ENCODE assay signal across 9 cellular contexts in genomic region chr10:103677486-103677885, GRCh38.
DNase-seq lines count a peak whose midpoint lies in the region; ATAC-seq and TF ChIP-seq lines count a peak whose summit lies in the region.
"Had no signal": no experiment of that assay in that cellular context is flagged by ENCODE, and none has a peak within 500 bp of the region (broad histone marks: within the 10 kb centered on the region; RNA-seq: fewer than 3 reads in every experiment).

No MANE protein-coding gene starts in this region.

- H3K27me3 Mint-ChIP-seq in activated naive CD8-positive, alpha-beta T cell treated with anti-CD3 and anti-CD28 coated beads for 36 hours: no peaks in the 10 kb centered on the region
- no peaks in the 10 kb centered on the region for H3K27me3 Mint-ChIP-seq in stimulated activated naive CD8-positive, alpha-beta T cell treated with anti-CD3 and anti-CD28 coated beads, Interleukin-15, amount 100 ng/mL, for 72 hours

- no peaks in the 10 kb centered on the region for H3K9me3 Mint-ChIP-seq in activated naive CD8-positive, alpha-beta T cell treated with anti-CD3 and anti-CD28 coated beads for 36 hours
- H3K9me3 Mint-ChIP-seq in stimulated activated naive CD8-positive, alpha-beta T cell treated with anti-CD3 and anti-CD28 coated beads, Interleukin-15, amount 100 ng/mL, for 72 hours: no peaks in the 10 kb centered on the region

- TF ChIP-seq RAD21 in SK-N-SH (IDR thresholded peaks at IDR 0.05; ENCODE audit: low read length): no peak

- H3K27me3 ChIP-seq in SK-N-SH (ENCODE audit: insufficient read depth) (no peaks in the 10 kb centered on the region), hepatocyte (no peaks in the 10 kb centered on the region), aorta (ENCODE audit: control insufficient read depth in 1 of 2, insufficient read depth in 2 of 2, low read length in 1 of 2) (no peaks in the 10 kb centered on the region)

- no peak for TF ChIP-seq EP300 in SK-N-SH (IDR thresholded peaks at IDR 0.05; ENCODE audit: borderline replicate concordance in 1 of 2, low read depth in 1 of 2, low read length in 1 of 2)

- H3K4me1 ChIP-seq in SK-N-SH (ENCODE audit: control insufficient read depth in 1 of 2, insufficient read depth in 2 of 2, low read depth in 1 of 2, low read length in 1 of 2): peaks cover 0 to 22% of the 10 kb centered on the region in 2 experiments; a peak in 1 of 4 replicates
- peaks cover 21% of the 10 kb centered on the region for H3K4me1 ChIP-seq in hepatocyte (ENCODE audit: insufficient read depth)
- H3K4me1 ChIP-seq in aorta (ENCODE audit: control insufficient read depth in 1 of 2, insufficient read depth in 2 of 2, low read length in 2 of 2): no peaks in the 10 kb centered on the region

- H3K27ac Mint-ChIP-seq in activated naive CD8-positive, alpha-beta T cell treated with anti-CD3 and anti-CD28 coated beads for 36 hours: peak overlapping the region; percentile 86
- peak overlapping the region in 1 of 2 donors; percentile 92 for H3K27ac Mint-ChIP-seq in stimulated activated naive CD8-positive, alpha-beta T cell treated with anti-CD3 and anti-CD28 coated beads, Interleukin-15, amount 100 ng/mL, for 72 hours

- H3K9ac ChIP-seq in SK-N-SH: no peak overlapping the region; the same call in 1 of the 2 replicates

- H3K79me2 ChIP-seq in SK-N-SH (ENCODE audit: insufficient read depth): no peaks in the 10 kb centered on the region
- peaks cover 10% of the 10 kb centered on the region for H3K79me2 ChIP-seq in hepatocyte

- H2AFZ ChIP-seq in SK-N-SH (ENCODE audit: low read depth) (no peak overlapping the region), hepatocyte (no peak overlapping the region)

- CTCF ChIA-PET in SK-N-SH (lab: Yijun Ruan, JAX): interaction anchor here (1.0 kb wide), 1 partner anchor 28 kb away, joined by 3 read pairs; no protein-coding TSS in a partner anchor

- TF ChIP-seq CTCF in SK-N-SH (IDR thresholded peaks at IDR 0.05) (no peak), hepatocyte (IDR thresholded peaks at IDR 0.05; ENCODE audit: poor library complexity) (no peak)

- H3F3A ChIP-seq in SK-N-SH (replicated peaks; ENCODE audit: insufficient read depth): peaks cover 7% of the 10 kb centered on the region

- no peaks in the 10 kb centered on the region for H3K36me3 ChIP-seq in SK-N-SH (replicated peaks in 1 of 2; ENCODE audit: control insufficient read depth in 1 of 2, insufficient read depth in 2 of 2, low read length in 1 of 2)
- H3K36me3 ChIP-seq in hepatocyte (replicated peaks; ENCODE audit: insufficient read depth, low read depth): no peaks in the 10 kb centered on the region
- no peaks in the 10 kb centered on the region for H3K36me3 ChIP-seq in aorta (ENCODE audit: control insufficient read depth in 1 of 2, insufficient read depth in 2 of 2, low read length in 1 of 2)

- no peak for ATAC-seq in SK-N-SH treated with all-trans-retinoic acid at 6 μM for 48 hours
- no peak for ATAC-seq in stimulated activated naive CD8-positive, alpha-beta T cell treated with anti-CD3 and anti-CD28 coated beads, Interleukin-15, amount 100 ng/mL, for 72 hours
- ATAC-seq in aorta (ENCODE audit: low FRiP score): no peak
- no peak for ATAC-seq in GM21447 (IDR thresholded peaks at IDR 0.05; ENCODE audit: unreplicated experiment)

- intact Hi-C loops in aorta (cut with DNase I): no loop called here

- peak overlapping the region; percentile 82 for H3K4me3 Mint-ChIP-seq in activated naive CD8-positive, alpha-beta T cell treated with anti-CD3 and anti-CD28 coated beads for 36 hours
- peak overlapping the region; percentile 81 to 87 for H3K4me3 Mint-ChIP-seq in stimulated activated naive CD8-positive, alpha-beta T cell treated with anti-CD3 and anti-CD28 coated beads, Interleukin-15, amount 100 ng/mL, for 72 hours

- H3K4me1 Mint-ChIP-seq in activated naive CD8-positive, alpha-beta T cell treated with anti-CD3 and anti-CD28 coated beads for 36 hours: peaks cover 20% of the 10 kb centered on the region
- peaks cover 21% of the 10 kb centered on the region for H3K4me1 Mint-ChIP-seq in stimulated activated naive CD8-positive, alpha-beta T cell treated with anti-CD3 and anti-CD28 coated beads, Interleukin-15, amount 100 ng/mL, for 72 hours

- WGBS in SK-N-SH (ENCODE audit: low lambda C conversion rate): 56% methylated on average over 4 of the region's 4 CpGs
- 64% methylated on average over 4 of the region's 4 CpGs for WGBS in hepatocyte (ENCODE audit: low lambda C conversion rate, missing lambda C conversion rate)
- WGBS in aorta, 2 donors: 59 to 68% methylated on average over 4 of the region's 4 CpGs

- H4K20me1 ChIP-seq in SK-N-SH (ENCODE audit: insufficient read depth): no peaks in the 10 kb centered on the region
- no peaks in the 10 kb centered on the region for H4K20me1 ChIP-seq in hepatocyte (ENCODE audit: insufficient read depth, poor library complexity, severe bottlenecking)

- POLR2A ChIA-PET in SK-N-SH (lab: Yijun Ruan, JAX): interaction anchor here (1.1 kb wide), 1 partner anchor 64 kb away, joined by 5 read pairs; no protein-coding TSS in a partner anchor

- no peak for DNase-seq in SK-N-SH
- no peak for DNase-seq in activated naive CD8-positive, alpha-beta T cell treated with anti-CD3 and anti-CD28 coated beads for 36 hours
- DNase-seq in hepatocyte (ENCODE audit: low spot score): no peak
- no peak for DNase-seq in stimulated activated naive CD8-positive, alpha-beta T cell treated with anti-CD3 and anti-CD28 coated beads, Interleukin-15, amount 100 ng/mL, for 72 hours
- DNase-seq in NCI-H774 (lab: John Stamatoyannopoulos, UW): no peak
- no peak for DNase-seq in aorta

- H3K9me3 ChIP-seq in SK-N-SH (no peaks in the 10 kb centered on the region), hepatocyte (ENCODE audit: low read depth) (no peaks in the 10 kb centered on the region), aorta (ENCODE audit: control insufficient read depth, low read length) (no peaks in the 10 kb centered on the region)

- no peaks in the 10 kb centered on the region for H3K9me2 ChIP-seq in SK-N-SH
- no peaks in the 10 kb centered on the region for H3K9me2 ChIP-seq in hepatocyte (replicated peaks; ENCODE audit: insufficient read depth)

- no peak overlapping the region for H3K4me2 ChIP-seq in SK-N-SH
- peak overlapping the region; percentile 68 for H3K4me2 ChIP-seq in hepatocyte

- H3K4me3 ChIP-seq in SK-N-SH (ENCODE audit: low read depth in 2 of 2, low read length in 1 of 2) (no peak overlapping the region), hepatocyte (no peak overlapping the region), aorta (ENCODE audit: low read length in 2 of 2) (no peak overlapping the region)

- no peaks in the 10 kb centered on the region for H3K36me3 Mint-ChIP-seq in activated naive CD8-positive, alpha-beta T cell treated with anti-CD3 and anti-CD28 coated beads for 36 hours

- H3K27ac ChIP-seq in SK-N-SH (ENCODE audit: low read depth in 2 of 2, low read length in 1 of 2): peak overlapping the region; percentile 70 to 77
- peak overlapping the region; percentile 97 for H3K27ac ChIP-seq in hepatocyte
- H3K27ac ChIP-seq in aorta (ENCODE audit: low read depth in 1 of 2, low read length in 2 of 2): no peak overlapping the region
- H3K27ac ChIP-seq: 22Rv1 had no signal

TF ChIP-seq in SK-N-SH, 30 proteins besides CTCF, POLR2A, EP300 and RAD21:
- TF ChIP-seq, protein P1, sequence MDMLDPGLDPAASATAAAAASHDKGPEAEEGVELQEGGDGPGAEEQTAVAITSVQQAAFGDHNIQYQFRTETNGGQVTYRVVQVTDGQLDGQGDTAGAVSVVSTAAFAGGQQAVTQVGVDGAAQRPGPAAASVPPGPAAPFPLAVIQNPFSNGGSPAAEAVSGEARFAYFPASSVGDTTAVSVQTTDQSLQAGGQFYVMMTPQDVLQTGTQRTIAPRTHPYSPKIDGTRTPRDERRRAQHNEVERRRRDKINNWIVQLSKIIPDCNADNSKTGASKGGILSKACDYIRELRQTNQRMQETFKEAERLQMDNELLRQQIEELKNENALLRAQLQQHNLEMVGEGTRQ (IDR thresholded peaks at IDR 0.05; ENCODE audit: borderline replicate concordance, low read depth, low read length): no peak
- TF ChIP-seq POLR2AphosphoS5 (IDR thresholded peaks at IDR 0.05; ENCODE audit: low read depth, low read length) (no peak), NFIC (IDR thresholded peaks at IDR 0.05; ENCODE audit: borderline replicate concordance) (no peak)

TF ChIP-seq in SK-N-SH treated with all-trans-retinoic acid at 6 μM for 48 hours, 23 proteins besides CTCF, POLR2A, EP300 and RAD21 (continues in another document):
- no peak for TF ChIP-seq ZFP30 (CRISPR knock-in tag; IDR thresholded peaks at IDR 0.05)
- TF ChIP-seq TCF4 (CRISPR knock-in tag; IDR thresholded peaks at IDR 0.05; ENCODE audit: borderline replicate concordance): no peak
- TF ChIP-seq, protein P2, sequence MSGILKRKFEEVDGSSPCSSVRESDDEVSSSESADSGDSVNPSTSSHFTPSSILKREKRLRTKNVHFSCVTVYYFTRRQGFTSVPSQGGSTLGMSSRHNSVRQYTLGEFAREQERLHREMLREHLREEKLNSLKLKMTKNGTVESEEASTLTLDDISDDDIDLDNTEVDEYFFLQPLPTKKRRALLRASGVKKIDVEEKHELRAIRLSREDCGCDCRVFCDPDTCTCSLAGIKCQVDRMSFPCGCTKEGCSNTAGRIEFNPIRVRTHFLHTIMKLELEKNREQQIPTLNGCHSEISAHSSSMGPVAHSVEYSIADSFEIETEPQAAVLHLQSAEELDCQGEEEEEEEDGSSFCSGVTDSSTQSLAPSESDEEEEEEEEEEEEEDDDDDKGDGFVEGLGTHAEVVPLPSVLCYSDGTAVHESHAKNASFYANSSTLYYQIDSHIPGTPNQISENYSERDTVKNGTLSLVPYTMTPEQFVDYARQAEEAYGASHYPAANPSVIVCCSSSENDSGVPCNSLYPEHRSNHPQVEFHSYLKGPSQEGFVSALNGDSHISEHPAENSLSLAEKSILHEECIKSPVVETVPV (CRISPR knock-in tag; IDR thresholded peaks at IDR 0.05): no peak
- no peak for TF ChIP-seq CREB5 (CRISPR knock-in tag; IDR thresholded peaks at IDR 0.05; ENCODE audit: low read depth)
- no peak for TF ChIP-seq SNAI2 (CRISPR knock-in tag; IDR thresholded peaks at IDR 0.05)
- TF ChIP-seq BACH2 (CRISPR knock-in tag; IDR thresholded peaks at IDR 0.05; ENCODE audit: borderline replicate concordance): no peak
- TF ChIP-seq TOX (CRISPR knock-in tag; IDR thresholded peaks at IDR 0.05; ENCODE audit: borderline replicate concordance): no peak

Comparison
In these comparisons a context has a peak if more than half of its experiments do, and no peak if none do; other contexts are left out.
1. H3K27ac ChIP-seq: peak in SK-N-SH (2 of 2) and hepatocyte (single experiment); none in aorta (0 of 2).